ENCODE assay signal across 25 cellular contexts in the genomic region with DNA sequence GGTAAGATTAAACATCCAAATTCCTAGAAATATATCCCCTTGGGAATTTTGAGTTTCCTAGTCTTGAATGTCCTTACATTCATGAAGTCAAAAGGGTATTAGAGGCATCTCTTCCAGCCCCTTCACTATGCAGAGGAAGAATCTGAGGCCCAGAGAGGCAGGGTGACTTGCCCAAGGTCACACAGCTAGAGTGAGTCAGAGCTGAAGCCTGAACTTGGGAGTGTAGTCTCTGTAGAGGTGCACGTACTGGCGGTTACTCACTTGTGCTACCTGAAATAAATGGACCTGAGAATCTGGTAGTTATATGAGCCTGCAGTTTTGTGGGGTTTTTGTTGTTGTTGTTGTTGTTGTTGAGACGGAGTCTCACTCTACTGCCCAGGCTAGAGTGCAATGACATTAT.
"Had no signal": no experiment of that assay in that cellular context is flagged by ENCODE, and none has a peak within 500 bp of the region (broad histone marks: within the 10 kb centered on the region; RNA-seq: fewer than 3 reads in every experiment).

No MANE protein-coding gene starts in this region.

- H3K4me3 Mint-ChIP-seq: stimulated activated effector memory CD8-positive, alpha-beta T cell treated with anti-CD3 and anti-CD28 coated beads, Interleukin-12 subunit alpha, Interleukin-12 subunit beta, amount 100 ng/mL, for 72 hours had no signal

- H3K9me3 ChIP-seq: adrenal gland, ascending aorta, left lung, right atrium auricular region, stomach, suprapubic skin, uterus had no signal

- H3K36me3 Mint-ChIP-seq: stimulated activated effector memory CD8-positive, alpha-beta T cell treated with anti-CD3 and anti-CD28 coated beads, Interleukin-12 subunit alpha, Interleukin-12 subunit beta, amount 100 ng/mL, for 72 hours had no signal

- H3K4me3 ChIP-seq: adrenal gland, ascending aorta, left lung, lung, right atrium auricular region, stomach, suprapubic skin, uterus had no signal

- H3K27me3 ChIP-seq: adrenal gland, ascending aorta, left lung, right atrium auricular region, stomach, suprapubic skin, uterus had no signal

- H3K36me3 ChIP-seq: adrenal gland, ascending aorta, left lung, right atrium auricular region, stomach, suprapubic skin, uterus had no signal

- H3K9me3 Mint-ChIP-seq: stimulated activated effector memory CD8-positive, alpha-beta T cell treated with anti-CD3 and anti-CD28 coated beads, Interleukin-12 subunit alpha, Interleukin-12 subunit beta, amount 100 ng/mL, for 72 hours had no signal

- H3K27ac ChIP-seq: adrenal gland, ascending aorta, left lung, right atrium auricular region, suprapubic skin, uterus had no signal

- H3K27me3 Mint-ChIP-seq: naive thymus-derived CD4-positive, alpha-beta T cell had no signal

- DNase-seq: activated CD4-positive, alpha-beta T cell treated with anti-CD3 and anti-CD28 coated beads for 4 hours; activated effector memory CD4-positive, alpha-beta T cell treated with Interleukin-2 at 50 U/mL for 16 hours; activated T-cell treated with anti-CD3 and anti-CD28 coated beads, Interleukin-2, amount 50 U/mL, for 48 hours; central memory CD4-positive, alpha-beta T cell; dermis blood vessel endothelial cell; effector CD8-positive, alpha-beta T cell; erythroblast; hippocampal formation; kidney glomerular epithelial cell; left lung; naive thymus-derived CD4-positive, alpha-beta T cell; occipital lobe; posterior cingulate gyrus; stimulated activated CD4-positive, alpha-beta T cell treated with anti-CD3 and anti-CD28 coated beads, Interleukin-12 subunit alpha, Interleukin-12 subunit beta, amount 100 ng/mL, for 4 hours; stimulated activated CD4-positive, alpha-beta T cell treated with anti-CD3 and anti-CD28 coated beads, Interleukin-1b, Interleukin-23, amount 100 ng/mL, for 48 hours; stomach; T-helper 1 cell; T-helper 9 cell; uterus had no signal

- ATAC-seq: left lung; naive thymus-derived CD4-positive, alpha-beta T cell; stimulated activated effector memory CD8-positive, alpha-beta T cell treated with anti-CD3 and anti-CD28 coated beads, Interleukin-12 subunit alpha, Interleukin-12 subunit beta, amount 100 ng/mL, for 72 hours had no signal
